In the genomic region with DNA sequence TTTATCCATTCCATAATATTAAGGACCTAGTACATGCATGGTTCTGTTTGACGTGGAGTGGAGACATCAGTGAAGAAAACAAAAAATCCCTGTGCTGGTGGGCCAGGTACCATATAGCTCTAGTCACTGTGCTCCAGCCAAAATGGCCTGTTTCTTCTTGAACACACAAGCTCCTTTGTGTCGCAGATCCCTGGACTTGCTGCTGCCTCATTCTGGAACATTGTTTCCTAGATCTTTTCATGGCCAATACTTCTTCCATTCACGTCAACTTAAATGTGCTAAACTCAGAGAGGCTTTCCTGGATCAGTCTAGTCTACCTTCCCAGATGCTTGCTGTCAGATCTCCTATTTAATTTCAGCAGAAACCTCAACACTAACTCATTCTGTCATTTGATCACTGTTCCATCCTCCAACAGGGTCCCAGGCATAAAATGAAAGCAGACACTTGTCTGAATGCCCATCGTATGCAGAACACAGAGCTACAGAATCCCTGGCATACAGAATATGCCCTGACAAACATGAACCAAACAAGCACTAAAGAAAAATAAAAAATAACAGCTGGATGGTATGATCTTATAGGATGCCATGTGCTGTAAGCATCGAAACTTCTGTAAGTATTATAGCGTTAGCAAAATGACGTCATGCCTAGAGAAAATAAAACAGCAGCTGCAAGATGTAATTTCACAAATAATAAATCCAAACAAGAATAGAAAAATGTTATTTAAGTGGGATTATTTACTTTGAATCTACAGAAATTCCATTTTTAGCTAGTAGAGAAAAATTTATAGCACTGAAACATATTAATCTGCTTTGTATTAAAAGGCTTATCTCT, we compare ENCODE assay signal across 17 cellular contexts.
DNase-seq lines count a peak whose midpoint lies in the region; TF ChIP-seq lines count a peak whose summit lies in the region.
"Had no signal": no experiment of that assay in that cellular context is flagged by ENCODE, and none has a peak within 500 bp of the region (broad histone marks: within the 10 kb centered on the region; RNA-seq: fewer than 3 reads in every experiment).

No MANE protein-coding gene starts in this region.

- H3K4me3 ChIP-seq in dorsolateral prefrontal cortex (peak overlapping the region in 50 of 59 donors; percentile 2 to 56 (median 28)), esophagus squamous epithelium (no peak overlapping the region)

- DNase-seq in dorsolateral prefrontal cortex, result peak in 2 of 10 donors; percentile 32 to 57
- DNase-seq in left kidney (ENCODE audit: low read depth, low spot score), result peak; percentile 63
- peak in 28 of 49 donors; percentile 8 to 64 (median 25) for DNase-seq in substantia nigra (lab: John Stamatoyannopoulos, UW)
- no peak for DNase-seq in A172 (ENCODE audit: low spot score)
- no peak for DNase-seq in esophagus squamous epithelium (lab: John Stamatoyannopoulos, UW)
- DNase-seq in NCI-H526 treated with DMSO at 0.1 percent for 48 hours (lab: John Stamatoyannopoulos, UW), result no peak
- DNase-seq: ACHN, AML-193, COR-L47, GF-D8, IMR-90, Kasumi-1, NCI-H1105 treated with DMSO at 0.1 percent for 48 hours, NCI-H1694 treated with DMSO at 0.1 percent for 48 hours, NCI-H69, RPMI8226 had no signal

- no peaks in the 10 kb centered on the region for H3K4me1 ChIP-seq in esophagus squamous epithelium

- H3K27me3 ChIP-seq in dorsolateral prefrontal cortex (no peaks in the 10 kb centered on the region), esophagus squamous epithelium (no peaks in the 10 kb centered on the region)

- 60 to 72% methylated on average over 7 of the region's 7 CpGs for WGBS in esophagus squamous epithelium, 2 donors

- TF ChIP-seq CTCF in dorsolateral prefrontal cortex (IDR thresholded peaks at IDR 0.05 in 54 of 56, conservative IDR thresholded peaks at IDR 0.05 in 2 of 56; ENCODE audit: low read depth in 1 of 56, partially characterized antibody in 56 of 56), result peak in 1 of 56 donors; percentile 12
- no peak for TF ChIP-seq CTCF in esophagus squamous epithelium (IDR thresholded peaks at IDR 0.05)

- TF ChIP-seq POLR2A in esophagus squamous epithelium (IDR thresholded peaks at IDR 0.05), result no peak

- intact Hi-C loops in dorsolateral prefrontal cortex (cut with DNase I), result loop anchor here in 1 of 2 donors (5.0 kb wide), 1 partner anchor 103 kb away; no protein-coding TSS in a partner anchor
- intact Hi-C loops in esophagus squamous epithelium (cut with DNase I), result no loop called here

- H3K27ac ChIP-seq in angular gyrus (ENCODE audit: low read depth, low read length) (peak overlapping the region; percentile 88), dorsolateral prefrontal cortex (peak overlapping the region; percentile 13 to 95 (median 84)), substantia nigra (ENCODE audit: low read depth, low read length, poor library complexity, severe bottlenecking) (peak overlapping the region; percentile 90), esophagus squamous epithelium (no peak overlapping the region)

- H3K36me3 ChIP-seq in esophagus squamous epithelium, result no peaks in the 10 kb centered on the region

- H3K9me3 ChIP-seq in esophagus squamous epithelium, result no peaks in the 10 kb centered on the region

Comparison
In these comparisons a context has a peak if more than half of its experiments do, and no peak if none do; other contexts are left out.
1. H3K27ac ChIP-seq: peak in angular gyrus (single experiment), dorsolateral prefrontal cortex (59 of 59) and substantia nigra (single experiment); none in esophagus squamous epithelium (0 of 4).
2. DNase-seq: peak in left kidney (single experiment) and substantia nigra (28 of 49); none in A172 (single experiment), esophagus squamous epithelium (single experiment) and NCI-H526 treated with DMSO at 0.1 percent for 48 hours (single experiment).
3. H3K4me3 ChIP-seq: peak in dorsolateral prefrontal cortex (50 of 59); none in esophagus squamous epithelium (0 of 4).